25 cellular contexts compared by ENCODE assay signal in genomic region chr10:12649017-12649586, GRCh38.
"Had no signal": no experiment of that assay in that cellular context is flagged by ENCODE, and none has a peak within 500 bp of the region (broad histone marks: within the 10 kb centered on the region; RNA-seq: fewer than 3 reads in every experiment).

No MANE protein-coding gene starts in this region.

- H3K27ac Mint-ChIP-seq: activated naive CD4-positive, alpha-beta T cell treated with anti-CD3 and anti-CD28 coated beads for 36 hours had no signal

- H3K27me3 Mint-ChIP-seq: natural killer cell treated with Interleukin-12 subunit alpha and Interleukin-12 subunit beta and Interleukin-15 and Interleukin-18, amount 100 ng/mL, for 72 hours had no signal

- H3K4me3 ChIP-seq: esophagus squamous epithelium, lower lobe of right lung, smooth muscle cell, suprapubic skin, tibial artery had no signal

- ATAC-seq: activated CD4-positive, CD25-positive, alpha-beta regulatory T cell treated with anti-CD3 and anti-CD28 coated beads, Interleukin-2, amount 50 U/mL, for 24 hours; lower lobe of right lung; natural killer cell treated with Interleukin-12 subunit alpha and Interleukin-12 subunit beta and Interleukin-15 and Interleukin-18, amount 100 ng/mL, for 72 hours had no signal

- H3K27ac ChIP-seq: epithelial cell of prostate, esophagus squamous epithelium, lower lobe of right lung, suprapubic skin, tibial artery, WERI-Rb-1 had no signal

- DNase-seq: activated CD4-positive, alpha-beta T cell treated with anti-CD3 and anti-CD28 coated beads for 48 hours; activated CD4-positive, alpha-beta T cell treated with anti-CD3 and anti-CD28 coated beads, Interleukin-2, amount 50 U/mL, for 48 hours; activated CD8-positive, alpha-beta memory T cell treated with anti-CD3 and anti-CD28 coated beads for 24 hours; activated effector memory CD4-positive, alpha-beta T cell treated with anti-CD3 and anti-CD28 coated beads, Interleukin-2, amount 50 U/mL, for 16 hours; activated naive CD4-positive, alpha-beta T cell treated with anti-CD3 and anti-CD28 coated beads for 36 hours; amniotic stem cell; effector CD8-positive, alpha-beta T cell; esophagus squamous epithelium; foreskin melanocyte; kidney glomerular epithelial cell; lower lobe of right lung; mesenchymal stem cell; stimulated activated CD4-positive, alpha-beta T cell treated with anti-CD3 and anti-CD28 coated beads, Interleukin-15, amount 100 ng/mL, for 24 hours; stimulated activated naive CD4-positive, alpha-beta T cell; T-helper 9 cell; tibial artery; WERI-Rb-1 had no signal

- H3K36me3 ChIP-seq: esophagus squamous epithelium, lower lobe of right lung, suprapubic skin, tibial artery, WERI-Rb-1 had no signal

- FAIRE-seq: colon, endometrium, TTC549 had no signal

- H3K4me1 ChIP-seq: esophagus squamous epithelium, lower lobe of right lung, suprapubic skin, tibial artery had no signal

- H3K9me3 ChIP-seq: lower lobe of right lung, suprapubic skin had no signal

- H3K27me3 ChIP-seq: esophagus squamous epithelium, suprapubic skin, tibial artery had no signal

- H3K9me3 Mint-ChIP-seq: natural killer cell treated with Interleukin-12 subunit alpha and Interleukin-12 subunit beta and Interleukin-15 and Interleukin-18, amount 100 ng/mL, for 72 hours had no signal

- H3K4me3 Mint-ChIP-seq: activated naive CD4-positive, alpha-beta T cell treated with anti-CD3 and anti-CD28 coated beads for 36 hours; natural killer cell treated with Interleukin-12 subunit alpha and Interleukin-12 subunit beta and Interleukin-15 and Interleukin-18, amount 100 ng/mL, for 72 hours had no signal
